ENCODE assay signal across 16 cellular contexts in the genomic region with DNA sequence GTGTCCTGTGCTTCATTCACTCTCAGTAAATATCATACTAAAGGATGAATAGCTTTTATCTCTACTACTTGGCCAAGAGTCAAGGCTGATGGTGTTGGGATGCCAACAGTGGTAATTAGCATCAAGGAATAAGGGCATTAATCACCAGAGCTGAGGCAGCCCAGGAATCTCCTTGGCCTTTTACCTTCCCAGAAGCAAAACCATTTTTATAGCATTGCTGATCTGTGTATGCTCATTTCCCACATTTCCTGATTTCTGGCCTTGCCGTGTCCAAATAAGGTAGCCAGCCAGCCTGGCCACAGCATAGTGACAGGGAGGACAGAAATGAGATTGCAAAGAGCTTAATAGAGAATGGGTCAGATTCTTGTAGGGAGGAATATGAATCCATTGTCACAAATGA.
"Had no signal": no experiment of that assay in that cellular context is flagged by ENCODE, and none has a peak within 500 bp of the region (broad histone marks: within the 10 kb centered on the region; RNA-seq: fewer than 3 reads in every experiment).

No MANE protein-coding gene starts in this region.

- H3K4me1 ChIP-seq: colonic mucosa, neural progenitor cell, parathyroid adenoma, right lobe of liver, stomach, thyroid gland, vagina had no signal

- DNase-seq: colonic mucosa; effector memory CD8-positive, alpha-beta T cell; mammary epithelial cell; mesendoderm; midbrain; naive thymus-derived CD4-positive, alpha-beta T cell; right lobe of liver; stimulated activated CD4-positive, alpha-beta T cell treated with anti-CD3 and anti-CD28 coated beads, Interleukin-2, amount 100 ng/mL, for 24 hours; stimulated activated CD4-positive, alpha-beta T cell treated with anti-CD3 and anti-CD28 coated beads, Interleukin-4, amount 100 ng/mL, for 24 hours; stimulated activated naive CD4-positive, alpha-beta T cell treated with Interleukin-2 at 50 U/mL for 16 hours; stomach; thyroid gland had no signal

- H3K4me3 ChIP-seq: colonic mucosa, neural progenitor cell, right lobe of liver, smooth muscle cell, stomach, thyroid gland, vagina had no signal

- H3K27me3 ChIP-seq: colonic mucosa, neural progenitor cell, right lobe of liver, stomach, thyroid gland, vagina had no signal

- H3K36me3 ChIP-seq: colonic mucosa, neural progenitor cell, right lobe of liver, stomach, thyroid gland, vagina had no signal

- H3K9me3 ChIP-seq: colonic mucosa, right lobe of liver, stomach, thyroid gland, vagina had no signal

- H3K27ac ChIP-seq: colonic mucosa, neural progenitor cell, parathyroid adenoma, right lobe of liver, stomach, thyroid gland, vagina had no signal
